31 cellular contexts compared by ENCODE assay signal in the genomic region with DNA sequence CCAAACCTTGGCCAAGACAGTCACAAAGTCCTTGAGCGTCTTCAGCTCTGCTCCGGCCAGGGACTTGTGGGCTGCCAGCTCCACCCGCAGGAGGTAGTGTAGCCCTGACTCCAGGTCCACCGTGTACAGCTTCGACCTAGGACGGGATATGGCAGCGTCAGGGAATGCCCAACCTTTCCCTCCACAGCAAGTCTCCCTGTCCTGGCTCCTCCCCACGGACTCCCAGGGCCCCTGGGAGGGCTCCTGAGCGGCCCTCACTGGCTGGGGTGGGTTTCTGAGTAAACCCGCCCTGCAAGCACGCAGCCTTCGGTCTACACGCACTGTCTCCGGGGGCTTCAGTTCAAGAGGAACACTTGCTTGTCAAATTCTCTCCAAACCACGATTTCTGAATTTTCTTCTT. TPM values are rescaled to one million over a fixed set of nuclear protein-coding genes. Genes with fewer than 3 reads are reported as not detected.
"Had no signal": no experiment of that assay in that cellular context is flagged by ENCODE, and none has a peak within 500 bp of the region (broad histone marks: within the 10 kb centered on the region; RNA-seq: fewer than 3 reads in every experiment).

No MANE protein-coding gene starts in this region.

- H3K9ac ChIP-seq: parathyroid adenoma had no signal

- H3K79me2 ChIP-seq: parathyroid adenoma had no signal

- DNase-seq: activated CD4-positive, alpha-beta T cell treated with anti-CD3 and anti-CD28 coated beads for 48 hours; activated CD4-positive, alpha-beta T cell treated with anti-CD3 and anti-CD28 coated beads, Interleukin-2, amount 50 U/mL, for 48 hours; activated CD8-positive, alpha-beta memory T cell treated with anti-CD3 and anti-CD28 coated beads for 24 hours; activated gamma-delta T cell; activated naive CD4-positive, alpha-beta T cell treated with anti-CD3 and anti-CD28 coated beads, Interleukin-2, amount 10 ng/mL, durations not matched to agents 7 days and 5 days; activated naive CD8-positive, alpha-beta T cell treated with anti-CD3 and anti-CD28 coated beads, Interleukin-2, amount 10 ng/mL, durations not matched to agents 7 days and 5 days; activated T-cell treated with anti-CD3 and anti-CD28 coated beads, Interleukin-2, amount 50 U/mL, for 24 hours; cerebellar nuclear complex; colonic mucosa; effector memory CD4-positive, alpha-beta T cell; erythroblast; hippocampal formation; naive B cell; nephron progenitor cell; right cardiac atrium; spleen; stimulated activated naive CD8-positive, alpha-beta T cell treated with anti-CD3 and anti-CD28 coated beads, Interleukin-15, Interleukin-2, amounts not matched to agents 100 U/mL and 50 U/mL, for 24 hours; testis; transverse colon had no signal

- H3K4me3 ChIP-seq: ascending aorta, cardiac muscle cell, colonic mucosa, gastroesophageal sphincter, spleen, testis, transverse colon had no signal

- H2AFZ ChIP-seq: parathyroid adenoma had no signal

- ATAC-seq: activated CD4-positive, CD25-positive, alpha-beta regulatory T cell treated with anti-CD3 and anti-CD28 coated beads, Interleukin-2, amount 50 U/mL, for 24 hours; gastroesophageal sphincter; stimulated activated naive CD8-positive, alpha-beta T cell treated with anti-CD3 and anti-CD28 coated beads, Interleukin-15, Interleukin-2, amounts not matched to agents 100 U/mL and 50 U/mL, for 24 hours had no signal

- H3K27ac ChIP-seq: ascending aorta, cardiac muscle cell, colonic mucosa, gastroesophageal sphincter, parathyroid adenoma, spleen, testis, transverse colon, VCaP had no signal

- H3K36me3 ChIP-seq: colonic mucosa had no signal

- H3K4me1 ChIP-seq: ascending aorta, colonic mucosa, gastroesophageal sphincter, parathyroid adenoma, testis, transverse colon had no signal

- H3K9me3 ChIP-seq: ascending aorta, colonic mucosa, testis, transverse colon had no signal

- H3K27me3 ChIP-seq: ascending aorta, cardiac muscle cell, colonic mucosa, gastroesophageal sphincter, spleen, testis, transverse colon had no signal

RNA-seq across cellular contexts. Expression of gene LHX3, which starts 13.7 kb away (rescaled TPM):
- total RNA-seq: activated naive CD8-positive, alpha-beta T cell treated with anti-CD3 and anti-CD28 coated beads, Interleukin-2, amount 10 ng/mL, durations not matched to agents 7 days and 5 days; ascending aorta; cardiac muscle cell; colonic mucosa; dermis microvascular lymphatic vessel endothelial cell; gastroesophageal sphincter; kidney epithelial cell; mesothelial cell of epicardium; pulmonary artery endothelial cell; right cardiac atrium; spleen; T-helper 1 cell treated with Interleukin-12 subunit alpha and Interleukin-12 subunit beta and Interleukin-4 antibody, amounts not matched to agents 30 ng/mL and 1 ng/mL, for 36 hours; transverse colon; urinary bladder had no signal
- polyA plus RNA-seq: cardiac muscle cell, right cardiac atrium, spleen, urinary bladder had no signal
